Comparison of ENCODE assay signal across 23 cellular contexts in the genomic region with DNA sequence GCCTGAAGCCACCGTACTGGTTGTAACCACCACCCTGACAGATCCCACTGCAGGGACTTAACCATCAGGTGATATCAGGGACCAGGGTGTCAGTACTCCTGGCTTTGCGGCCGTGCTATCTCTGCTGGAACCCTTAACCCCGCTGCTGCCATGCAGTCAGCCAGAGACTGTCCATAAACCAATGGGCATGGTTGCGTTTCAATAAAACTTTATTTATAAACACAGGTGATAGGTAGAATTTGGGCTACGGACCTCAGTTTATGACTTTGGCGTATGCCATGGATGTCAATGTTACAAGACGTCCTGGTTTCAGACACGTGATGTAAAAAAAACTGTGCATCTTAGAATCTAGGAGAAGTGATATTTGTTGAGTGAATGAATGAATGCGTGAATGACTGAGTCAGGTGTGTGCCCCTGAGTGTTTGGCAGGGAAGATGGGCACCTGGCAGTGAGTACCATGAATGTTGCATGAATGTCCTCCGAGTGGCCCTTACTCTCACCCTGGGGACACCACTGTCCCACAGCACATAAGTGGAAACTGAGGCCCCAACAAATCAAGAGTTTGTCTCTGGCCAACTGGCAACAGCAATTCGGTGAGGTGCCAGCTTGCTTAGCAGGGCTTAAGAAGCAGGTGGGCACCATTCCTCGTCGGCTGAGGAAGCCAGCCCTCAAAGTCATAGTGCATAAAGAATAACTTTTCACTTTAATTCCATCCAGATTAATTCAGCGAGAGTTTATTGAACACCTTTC.
DNase-seq lines count a peak whose midpoint lies in the region; ATAC-seq, FAIRE-seq and TF ChIP-seq lines count a peak whose summit lies in the region.
"Had no signal": no experiment of that assay in that cellular context is flagged by ENCODE, and none has a peak within 500 bp of the region (broad histone marks: within the 10 kb centered on the region; RNA-seq: fewer than 3 reads in every experiment).

No MANE protein-coding gene starts in this region.

- no peaks in the 10 kb centered on the region for H4K20me1 ChIP-seq in H1 (replicated peaks in 1 of 2; ENCODE audit: control insufficient read depth in 1 of 2, insufficient read depth in 2 of 2, low read length in 2 of 2)

- no peak overlapping the region for H3K4me3 ChIP-seq in right cardiac atrium (ENCODE audit: low read length)
- no peak overlapping the region for H3K4me3 ChIP-seq in H1 (ENCODE audit: extremely low read depth in 1 of 4, insufficient read depth in 2 of 4, low read depth in 3 of 4, low read length in 4 of 4)
- H3K4me3 ChIP-seq: MG63 had no signal

- no peak for TF ChIP-seq CTCF in H1 (IDR thresholded peaks at IDR 0.05; ENCODE audit: control extremely low read depth in 1 of 3, insufficient read depth in 1 of 3, low read depth in 1 of 3, low read length in 3 of 3)

- H3K18ac ChIP-seq in H1 (ENCODE audit: extremely low read depth, low read length): no peak overlapping the region

- no peak overlapping the region for H2AFZ ChIP-seq in H1 (ENCODE audit: low read length)

- no peak overlapping the region for H2BK20ac ChIP-seq in H1 (ENCODE audit: low read length)

- no peak for TF ChIP-seq EP300 in H1 (IDR thresholded peaks at IDR 0.05; ENCODE audit: borderline replicate concordance in 1 of 2, low read depth in 2 of 2, low read length in 2 of 2)

- no peak overlapping the region for H3K4me2 ChIP-seq in H1 (ENCODE audit: insufficient read depth in 1 of 2, low read depth in 2 of 2, low read length in 2 of 2)

- TF ChIP-seq RAD21 in H1 (IDR thresholded peaks at IDR 0.05 in 1 of 2, conservative IDR thresholded peaks at IDR 0.05 in 1 of 2; ENCODE audit: low read depth in 2 of 2, low read length in 2 of 2): no peak

- DNase-seq in cardiac septum (ENCODE audit: low spot score) (peak; percentile 65), right cardiac atrium (no peak), H1 (ENCODE audit: low read depth in 1 of 2, low spot score in 2 of 2) (no peak), sciatic nerve (ENCODE audit: low spot score) (peak; percentile 26), ureter (ENCODE audit: low spot score) (no peak)
- DNase-seq in activated naive CD4-positive, alpha-beta T cell treated with Interleukin-2 at 50 U/mL for 16 hours: no peak
- DNase-seq: Calu3; DMS79 treated with DMSO at 0.1 percent for 48 hours; GF-D8; H7; KBM-7; MG63; NCI-H1105 treated with DMSO at 0.1 percent for 48 hours; NCI-H146; NCI-H1930; NCI-H446; NCI-H524 treated with DMSO at 0.1 percent for 48 hours; NCI-H774; NK-92 treated with Interleukin-12 subunit alpha and Interleukin-12 subunit beta, amount 100 ng/mL, for 24 hours; PC-3; SHP77 had no signal

- no peak overlapping the region for H4K8ac ChIP-seq in H1 (ENCODE audit: extremely low read depth, insufficient read depth, low read length)

- H2AK5ac ChIP-seq in H1 (ENCODE audit: low read depth, low read length): no peak overlapping the region

- no peaks in the 10 kb centered on the region for H3K9me3 ChIP-seq in right cardiac atrium (ENCODE audit: control insufficient read depth, low read length)
- H3K9me3 ChIP-seq in H1 (ENCODE audit: insufficient read depth in 2 of 2, low read depth in 1 of 2, low read length in 1 of 2): peaks cover 0 to 4% of the 10 kb centered on the region in 2 experiments; a peak in 1 of 4 replicates
- H3K9me3 ChIP-seq: MG63 had no signal

- no peak overlapping the region for H4K91ac ChIP-seq in H1 (replicated peaks; ENCODE audit: insufficient read length, low read length)

- 0 out of 2 replicates have a peak overlapping the region, but pooled peaks have one; percentile 67 for H2BK15ac ChIP-seq in H1 (ENCODE audit: low read length)

- H4K5ac ChIP-seq in H1 (ENCODE audit: insufficient read length, low read depth, low read length): no peak overlapping the region

- no peak overlapping the region for H3K23ac ChIP-seq in H1 (ENCODE audit: insufficient read length)

- ATAC-seq in right cardiac atrium (no peak), sciatic nerve (no peak), HG03025 (IDR thresholded peaks at IDR 0.05; ENCODE audit: low FRiP score, unreplicated experiment) (no peak)
- ATAC-seq: PC-3 had no signal

- POLR2A ChIA-PET in H1 (lab: Charles Lee; ENCODE audit: partially characterized antibody): interaction anchor here (1.2 kb wide), 1 partner anchor 40 kb away, joined by 3 read pairs; no protein-coding TSS in a partner anchor

- H3K4me1 ChIP-seq in right cardiac atrium (ENCODE audit: control insufficient read depth, insufficient read depth, low read length): no peaks in the 10 kb centered on the region
- H3K4me1 ChIP-seq in H1 (replicated peaks in 1 of 4; ENCODE audit: control insufficient read depth in 3 of 4, insufficient read depth in 4 of 4, low read length in 3 of 4): peaks cover 0 to 12% (median 5%) of the 10 kb centered on the region in 4 experiments; a peak in 5 of 7 replicates

- no peak for FAIRE-seq in H1 (lab: Jason Lieb, UNC)
- FAIRE-seq: GM12892 had no signal

- H2BK12ac ChIP-seq in H1 (ENCODE audit: low read depth, low read length): no peak overlapping the region

- H3K27me3 ChIP-seq in right cardiac atrium (ENCODE audit: control insufficient read depth, insufficient read depth) (no peaks in the 10 kb centered on the region), H1 (replicated peaks in 1 of 4; ENCODE audit: control insufficient read depth in 3 of 4, extremely low read depth in 1 of 4, insufficient read depth in 3 of 4, low read length in 3 of 4) (no peaks in the 10 kb centered on the region; a peak in 2 of 7 replicates)
- H3K27me3 ChIP-seq: MG63 had no signal

- no peaks in the 10 kb centered on the region for H3K79me1 ChIP-seq in H1 (ENCODE audit: low read depth, low read length)

- H3K36me3 ChIP-seq in H1 (ENCODE audit: control insufficient read depth in 2 of 4, insufficient read depth in 4 of 4, low read length in 3 of 4): no peaks in the 10 kb centered on the region
- H3K36me3 ChIP-seq: MG63 had no signal

- no peak overlapping the region for H3K9ac ChIP-seq in H1 (replicated peaks in 1 of 4; ENCODE audit: extremely low read depth in 1 of 4, low read depth in 3 of 4, low read length in 3 of 4)

- H3K23me2 ChIP-seq in H1 (ENCODE audit: low read depth, low read length): peaks cover 2% of the 10 kb centered on the region; the same call in 1 of the 2 replicates

- no peak overlapping the region for H3K56ac ChIP-seq in H1 (replicated peaks; ENCODE audit: insufficient read length, low read depth, low read length)

- 89% methylated on average over 15 of the region's 15 CpGs for WGBS in right cardiac atrium
- WGBS in H1 (ENCODE audit: extremely low coverage in 1 of 2, insufficient coverage in 1 of 2, insufficient read length in 1 of 2, insufficient replicate concordance in 2 of 2, low coverage in 1 of 2, low lambda C conversion rate in 2 of 2, missing lambda C conversion rate in 1 of 2), 2 experiments: 92% methylated on average over 15 of the region's 15 CpGs; no CpG with 5 or more reads in 1 of the 2 experiments

- CTCF ChIA-PET in H1 (lab: Charles Lee; ENCODE audit: partially characterized antibody): no interaction called here

- H2BK120ac ChIP-seq in H1 (replicated peaks; ENCODE audit: low read depth, low read length): no peak overlapping the region

- H3K4ac ChIP-seq in H1 (replicated peaks; ENCODE audit: insufficient read length, low read depth, low read length): no peak overlapping the region

- no peak overlapping the region for H3K14ac ChIP-seq in H1 (ENCODE audit: insufficient read length)

- no peaks in the 10 kb centered on the region for H3K79me2 ChIP-seq in H1 (ENCODE audit: control insufficient read depth in 1 of 2, insufficient read depth in 2 of 2, low read length in 2 of 2)

- no peak for TF ChIP-seq POLR2A in H1 (IDR thresholded peaks at IDR 0.05; ENCODE audit: control extremely low read depth in 1 of 2, low read depth in 2 of 2, low read length in 2 of 2)

- H3K27ac ChIP-seq in right cardiac atrium (ENCODE audit: low read length): no peak overlapping the region
- no peak overlapping the region for H3K27ac ChIP-seq in H1 (ENCODE audit: low read depth, low read length)

- intact Hi-C loops in cardiac septum (cut with DNase I) (no loop called here), right cardiac atrium (cut with DNase I) (no loop called here), sciatic nerve (cut with DNase I) (no loop called here)

- no peak overlapping the region for H2BK5ac ChIP-seq in H1 (ENCODE audit: low read depth, low read length)

TF ChIP-seq in H1, 55 proteins besides CTCF, POLR2A, EP300 and RAD21 (continues in another document):
- TF ChIP-seq CREB1 (IDR thresholded peaks at IDR 0.05): no peak
- no peak for TF ChIP-seq SIN3A (conservative IDR thresholded peaks at IDR 0.05 in 1 of 2, IDR thresholded peaks at IDR 0.05 in 1 of 2; ENCODE audit: low read depth in 1 of 2, low read length in 2 of 2)
- TF ChIP-seq BACH1 (IDR thresholded peaks at IDR 0.05; ENCODE audit: low read length): no peak
- no peak for TF ChIP-seq BRCA1 (IDR thresholded peaks at IDR 0.05; ENCODE audit: low read depth, low read length)
- TF ChIP-seq SIRT6 (IDR thresholded peaks at IDR 0.05; ENCODE audit: low read length): no peak
- TF ChIP-seq TCF12 (IDR thresholded peaks at IDR 0.05; ENCODE audit: low read depth, low read length): no peak
- TF ChIP-seq, protein P1, sequence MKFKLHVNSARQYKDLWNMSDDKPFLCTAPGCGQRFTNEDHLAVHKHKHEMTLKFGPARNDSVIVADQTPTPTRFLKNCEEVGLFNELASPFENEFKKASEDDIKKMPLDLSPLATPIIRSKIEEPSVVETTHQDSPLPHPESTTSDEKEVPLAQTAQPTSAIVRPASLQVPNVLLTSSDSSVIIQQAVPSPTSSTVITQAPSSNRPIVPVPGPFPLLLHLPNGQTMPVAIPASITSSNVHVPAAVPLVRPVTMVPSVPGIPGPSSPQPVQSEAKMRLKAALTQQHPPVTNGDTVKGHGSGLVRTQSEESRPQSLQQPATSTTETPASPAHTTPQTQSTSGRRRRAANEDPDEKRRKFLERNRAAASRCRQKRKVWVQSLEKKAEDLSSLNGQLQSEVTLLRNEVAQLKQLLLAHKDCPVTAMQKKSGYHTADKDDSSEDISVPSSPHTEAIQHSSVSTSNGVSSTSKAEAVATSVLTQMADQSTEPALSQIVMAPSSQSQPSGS (IDR thresholded peaks at IDR 0.05; ENCODE audit: low read length): no peak
- TF ChIP-seq CEBPB (IDR thresholded peaks at IDR 0.05; ENCODE audit: low read depth, low read length): no peak
- TF ChIP-seq JUND (IDR thresholded peaks at IDR 0.05; ENCODE audit: low read length): no peak
- TF ChIP-seq, protein P2, sequence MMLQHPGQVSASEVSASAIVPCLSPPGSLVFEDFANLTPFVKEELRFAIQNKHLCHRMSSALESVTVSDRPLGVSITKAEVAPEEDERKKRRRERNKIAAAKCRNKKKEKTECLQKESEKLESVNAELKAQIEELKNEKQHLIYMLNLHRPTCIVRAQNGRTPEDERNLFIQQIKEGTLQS (IDR thresholded peaks at IDR 0.05; ENCODE audit: insufficient read depth, low read depth, low read length): no peak
- no peak for TF ChIP-seq CBX8 (IDR thresholded peaks at IDR 0.05; ENCODE audit: borderline replicate concordance, low read depth, low read length)
- TF ChIP-seq JUN (IDR thresholded peaks at IDR 0.05; ENCODE audit: low read depth, low read length): no peak
- no peak for TF ChIP-seq KDM4A (IDR thresholded peaks at IDR 0.05; ENCODE audit: low read depth, low read length, severe bottlenecking)
- TF ChIP-seq YY1 (IDR thresholded peaks at IDR 0.05; ENCODE audit: low read depth, low read length): no peak

Comparison
In these comparisons a context has a peak if more than half of its experiments do, and no peak if none do; other contexts are left out.
1. DNase-seq: peak in cardiac septum (single experiment) and sciatic nerve (single experiment); none in right cardiac atrium (0 of 3), H1 (0 of 2), activated naive CD4-positive, alpha-beta T cell treated with Interleukin-2 at 50 U/mL for 16 hours (single experiment) and ureter (single experiment).